9 cellular contexts compared by ENCODE assay signal in the genomic region with DNA sequence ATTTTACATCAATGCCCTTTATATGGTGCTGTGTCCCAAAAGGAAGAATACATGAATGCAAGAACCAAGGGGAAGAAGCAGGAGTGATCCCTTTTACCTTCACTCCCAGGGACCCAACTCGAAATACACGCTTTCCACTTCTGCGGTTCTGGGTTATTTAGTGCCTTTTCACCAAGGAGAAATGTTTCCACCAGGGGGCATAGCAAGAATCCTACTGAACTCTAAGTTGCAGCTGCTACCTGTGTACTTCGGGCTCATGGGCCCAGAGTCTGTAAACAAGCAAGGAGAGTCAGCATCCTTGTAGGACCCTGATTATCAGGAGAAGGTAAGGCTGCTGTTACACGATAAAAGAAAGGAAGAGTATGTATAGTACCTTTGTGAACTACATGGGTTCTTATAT.
DNase-seq lines count a peak whose midpoint lies in the region; ATAC-seq and TF ChIP-seq lines count a peak whose summit lies in the region.
"Had no signal": no experiment of that assay in that cellular context is flagged by ENCODE, and none has a peak within 500 bp of the region (broad histone marks: within the 10 kb centered on the region; RNA-seq: fewer than 3 reads in every experiment).

No MANE protein-coding gene starts in this region.

- H3F3A ChIP-seq in SU-DHL-6 (ENCODE audit: insufficient read depth): no peaks in the 10 kb centered on the region

- H2AFZ ChIP-seq in SU-DHL-6 (ENCODE audit: low read depth, low read length, severe bottlenecking): no peak overlapping the region
- H2AFZ ChIP-seq: parathyroid adenoma had no signal

- H3K4me3 ChIP-seq in HFF-Myc (replicated peaks; ENCODE audit: low read depth, low read length) (no peak overlapping the region), SU-DHL-6 (ENCODE audit: insufficient read depth, low read length, poor library complexity, severe bottlenecking) (no peak overlapping the region)

- H3K4me2 ChIP-seq in SU-DHL-6 (ENCODE audit: low read depth, low read length, poor library complexity, severe bottlenecking): no peak overlapping the region

- no peaks in the 10 kb centered on the region for H4K20me1 ChIP-seq in SU-DHL-6 (ENCODE audit: low read depth, low read length)

- peak; percentile 54 for TF ChIP-seq CTCF in HFF-Myc (IDR thresholded peaks at IDR 0.05; ENCODE audit: low read depth, low read length, missing control alignments)
- peak; percentile 31 for TF ChIP-seq CTCF in SU-DHL-6 (IDR thresholded peaks at IDR 0.05; ENCODE audit: insufficient read depth, low read length, poor library complexity, severe bottlenecking)

- ATAC-seq in HG02623 (IDR thresholded peaks at IDR 0.05; ENCODE audit: unreplicated experiment) (no peak), HG02610 (IDR thresholded peaks at IDR 0.05; ENCODE audit: unreplicated experiment) (no peak)

- no peak overlapping the region for H3K27ac ChIP-seq in SU-DHL-6 (ENCODE audit: low read depth, low read length)
- H3K27ac ChIP-seq: parathyroid adenoma had no signal

- H3K9me3 ChIP-seq in SU-DHL-6 (ENCODE audit: insufficient read depth, low read length): no peaks in the 10 kb centered on the region

- no peak overlapping the region for H3K9ac ChIP-seq in SU-DHL-6 (ENCODE audit: low read length)
- H3K9ac ChIP-seq: parathyroid adenoma had no signal

- peak; percentile 22 for DNase-seq in AG20443 (ENCODE audit: low spot score)
- DNase-seq in HFF-Myc (ENCODE audit: extremely low read depth, low read depth): no peak
- peak; percentile 75 for DNase-seq in islet precursor cell
- no peak for DNase-seq in putamen (ENCODE audit: low spot score)
- DNase-seq in hypothalamus (lab: John Stamatoyannopoulos, UW): no peak

- H3K9me2 ChIP-seq in SU-DHL-6 (replicated peaks; ENCODE audit: insufficient read depth, low read length): no peaks in the 10 kb centered on the region

- no peaks in the 10 kb centered on the region for H3K27me3 ChIP-seq in SU-DHL-6 (ENCODE audit: low read length)

- H3K79me2 ChIP-seq in SU-DHL-6 (ENCODE audit: insufficient read depth, low read length): no peaks in the 10 kb centered on the region
- H3K79me2 ChIP-seq: parathyroid adenoma had no signal

- H3K36me3 ChIP-seq in SU-DHL-6 (ENCODE audit: low read length): no peaks in the 10 kb centered on the region

Comparison
In these comparisons a context has a peak if more than half of its experiments do, and no peak if none do; other contexts are left out.
1. DNase-seq: peak in AG20443 (single experiment) and islet precursor cell (single experiment); none in HFF-Myc (single experiment), putamen (single experiment) and hypothalamus (0 of 51).